ENCODE assay signal across 1 cellular context in genomic region chr2:112645396-112646101, GRCh38.
TF ChIP-seq lines count a peak whose summit lies in the region.

TSS of gene SLC20A1 (plus strand) at chr2:112645939. CDS start at chr2:112646829, 890 bp downstream.

TF ChIP-seq in HepG2, 621 proteins besides CTCF, POLR2A, EP300 and RAD21 (continued from another document and continues in another):
- TF ChIP-seq ZNF503 (CRISPR knock-in tag; IDR thresholded peaks at IDR 0.05): peak; percentile 78; the same call in 1 of the 2 replicates
- TF ChIP-seq HOXA9 (CRISPR knock-in tag; IDR thresholded peaks at IDR 0.05; ENCODE audit: borderline replicate concordance): no peak
- TF ChIP-seq ZNF839 (CRISPR knock-in tag; IDR thresholded peaks at IDR 0.05; ENCODE audit: borderline replicate concordance): no peak
- TF ChIP-seq NRL (CRISPR knock-in tag; IDR thresholded peaks at IDR 0.05; ENCODE audit: borderline replicate concordance): peak; percentile 18; the same call in 1 of the 2 replicates
- TF ChIP-seq ETV5 (CRISPR knock-in tag; IDR thresholded peaks at IDR 0.05; ENCODE audit: borderline replicate concordance): peak; percentile 63; the same call in 1 of the 2 replicates
- TF ChIP-seq MAFF (IDR thresholded peaks at IDR 0.05; ENCODE audit: low read depth, low read length): no peak
- TF ChIP-seq ZNF878 (CRISPR knock-in tag; IDR thresholded peaks at IDR 0.05): peak; percentile 63; the same call in 1 of the 2 replicates
- TF ChIP-seq ZFP36 (IDR thresholded peaks at IDR 0.05; ENCODE audit: borderline replicate concordance, low read depth, low read length, partially characterized antibody): no peak
- peak; percentile 40; the same call in 1 of the 2 replicates for TF ChIP-seq ISL2 (CRISPR knock-in tag; IDR thresholded peaks at IDR 0.05)
- no peak; the same call in 1 of the 2 replicates for TF ChIP-seq ZNF431 (CRISPR knock-in tag; IDR thresholded peaks at IDR 0.05; ENCODE audit: borderline replicate concordance, low read depth)
- no peak; the same call in 1 of the 2 replicates for TF ChIP-seq FOXK2 (IDR thresholded peaks at IDR 0.05)
- no peak for TF ChIP-seq KAT2B (IDR thresholded peaks at IDR 0.05; ENCODE audit: borderline replicate concordance, low read depth, low read length)
- TF ChIP-seq TEAD3 (CRISPR knock-in tag; optimal IDR thresholded peaks at IDR 0.05; ENCODE audit: borderline replicate concordance): no peak
- peak; percentile 88; the same call in 1 of the 2 replicates for TF ChIP-seq TFE3 (CRISPR knock-in tag; IDR thresholded peaks at IDR 0.05)
- TF ChIP-seq HNF4G (IDR thresholded peaks at IDR 0.05; ENCODE audit: borderline replicate concordance, low read depth, low read length): peak; percentile 38; the same call in 1 of the 2 replicates
- TF ChIP-seq HNF4G (CRISPR knock-in tag; IDR thresholded peaks at IDR 0.05; ENCODE audit: borderline replicate concordance, low read depth): 0 out of 2 replicates have a peak, but pooled peaks have one; percentile 49
- TF ChIP-seq SETDB1 (CRISPR knock-in tag; IDR thresholded peaks at IDR 0.05; ENCODE audit: borderline replicate concordance): no peak
- peak; percentile 45; the same call in 1 of the 2 replicates for TF ChIP-seq ZNF746 (CRISPR knock-in tag; IDR thresholded peaks at IDR 0.05)
- TF ChIP-seq KLF16 (CRISPR knock-in tag; IDR thresholded peaks at IDR 0.05): peak in 1 of 2 experiments; percentile 94; a peak in 3 of 4 replicates
- no peak for TF ChIP-seq CEBPB (IDR thresholded peaks at IDR 0.05; ENCODE audit: borderline replicate concordance, low read depth, low read length)
- 0 out of 2 replicates have a peak, but pooled peaks have one; percentile 7 for TF ChIP-seq MIXL1 (CRISPR knock-in tag; IDR thresholded peaks at IDR 0.05)
- peak; percentile 77 for TF ChIP-seq RXRB (CRISPR knock-in tag; IDR thresholded peaks at IDR 0.05; ENCODE audit: borderline replicate concordance)
- no peak for TF ChIP-seq HMG20B (CRISPR knock-in tag; conservative IDR thresholded peaks at IDR 0.05)
- 0 out of 2 replicates have a peak, but pooled peaks have one; percentile 62 for TF ChIP-seq ZFP82 (CRISPR knock-in tag; IDR thresholded peaks at IDR 0.05; ENCODE audit: borderline replicate concordance)
- peak; percentile 90; the same call in 1 of the 2 replicates for TF ChIP-seq CREB3 (CRISPR knock-in tag; IDR thresholded peaks at IDR 0.05)
- TF ChIP-seq KLF9 (CRISPR knock-in tag; IDR thresholded peaks at IDR 0.05; ENCODE audit: low read depth): peak; percentile 66; the same call in 1 of the 2 replicates
- TF ChIP-seq ZFX (CRISPR knock-in tag; IDR thresholded peaks at IDR 0.05; ENCODE audit: low read depth): peak; percentile 65
- TF ChIP-seq ZNF766 (CRISPR knock-in tag; IDR thresholded peaks at IDR 0.05; ENCODE audit: borderline replicate concordance): peak; percentile 87; the same call in 1 of the 2 replicates
- TF ChIP-seq ZNF224 (CRISPR knock-in tag; IDR thresholded peaks at IDR 0.05): 0 out of 2 replicates have a peak, but pooled peaks have one; percentile 36
- TF ChIP-seq NONO (IDR thresholded peaks at IDR 0.05): no peak
- TF ChIP-seq NONO (CRISPR knock-in tag; conservative IDR thresholded peaks at IDR 0.05): peak; percentile 73
- no peak for TF ChIP-seq ZNF883 (CRISPR knock-in tag; IDR thresholded peaks at IDR 0.05; ENCODE audit: not compliant biosample characterization)
- no peak for TF ChIP-seq ATRX (CRISPR knock-in tag; IDR thresholded peaks at IDR 0.05; ENCODE audit: borderline replicate concordance)
- TF ChIP-seq LBX2 (CRISPR knock-in tag; IDR thresholded peaks at IDR 0.05; ENCODE audit: borderline replicate concordance): no peak
- no peak; the same call in 1 of the 2 replicates for TF ChIP-seq ZNF761 (CRISPR knock-in tag; conservative IDR thresholded peaks at IDR 0.05)
- no peak for TF ChIP-seq ZMYM2 (CRISPR knock-in tag; IDR thresholded peaks at IDR 0.05)
- TF ChIP-seq NR1H2 (CRISPR knock-in tag; IDR thresholded peaks at IDR 0.05; ENCODE audit: borderline replicate concordance, low read depth): peak; percentile 88
- TF ChIP-seq CSRNP1 (CRISPR knock-in tag; IDR thresholded peaks at IDR 0.05): peak; percentile 81; the same call in 1 of the 2 replicates
- TF ChIP-seq PATZ1 (CRISPR knock-in tag; IDR thresholded peaks at IDR 0.05): peak; percentile 90
- TF ChIP-seq NKX3-1 (CRISPR knock-in tag; IDR thresholded peaks at IDR 0.05): peak; percentile 53; the same call in 1 of the 2 replicates
- no peak for TF ChIP-seq ZNF616 (CRISPR knock-in tag; IDR thresholded peaks at IDR 0.05; ENCODE audit: low read depth)
- peak; percentile 91 for TF ChIP-seq ZNF501 (CRISPR knock-in tag; IDR thresholded peaks at IDR 0.05)
- peak; percentile 58 for TF ChIP-seq IKZF5 (CRISPR knock-in tag; IDR thresholded peaks at IDR 0.05)
- no peak; the same call in 1 of the 2 replicates for TF ChIP-seq TBP (CRISPR knock-in tag; IDR thresholded peaks at IDR 0.05)
- TF ChIP-seq MLX (CRISPR knock-in tag; IDR thresholded peaks at IDR 0.05): no peak
- TF ChIP-seq TAF1 (CRISPR knock-in tag; IDR thresholded peaks at IDR 0.05): peak; percentile 90
- peak; percentile 93; the same call in 1 of the 2 replicates for TF ChIP-seq BRF2 (CRISPR knock-in tag; IDR thresholded peaks at IDR 0.05)
- TF ChIP-seq REPIN1 (CRISPR knock-in tag; IDR thresholded peaks at IDR 0.05; ENCODE audit: borderline replicate concordance, low read depth): peak; percentile 28; the same call in 1 of the 2 replicates
- TF ChIP-seq ZBTB21 (CRISPR knock-in tag; IDR thresholded peaks at IDR 0.05): no peak; the same call in 1 of the 2 replicates
- TF ChIP-seq KDM1A (CRISPR knock-in tag; IDR thresholded peaks at IDR 0.05): no peak
- no peak for TF ChIP-seq GLI4 (CRISPR knock-in tag; IDR thresholded peaks at IDR 0.05; ENCODE audit: borderline replicate concordance)
- TF ChIP-seq HOXA3 (CRISPR knock-in tag; IDR thresholded peaks at IDR 0.05): peak; percentile 63
- peak; percentile 96 for TF ChIP-seq MAZ (IDR thresholded peaks at IDR 0.05; ENCODE audit: borderline replicate concordance, low read depth, low read length)
- TF ChIP-seq MAZ (CRISPR knock-in tag; IDR thresholded peaks at IDR 0.05; ENCODE audit: low read depth): peak; percentile 96
- TF ChIP-seq TBL1XR1 (IDR thresholded peaks at IDR 0.05; ENCODE audit: borderline replicate concordance, low read length, partially characterized antibody): no peak
- TF ChIP-seq IKZF1 (IDR thresholded peaks at IDR 0.05): no peak
- TF ChIP-seq ZNF790 (CRISPR knock-in tag; IDR thresholded peaks at IDR 0.05; ENCODE audit: borderline replicate concordance): no peak
- TF ChIP-seq ZNF124 (CRISPR knock-in tag; IDR thresholded peaks at IDR 0.05): peak; percentile 67; the same call in 1 of the 2 replicates
- 0 out of 2 replicates have a peak, but pooled peaks have one; percentile 19 for TF ChIP-seq ZNF350 (CRISPR knock-in tag; IDR thresholded peaks at IDR 0.05; ENCODE audit: borderline replicate concordance, low read depth)
- peak; percentile 25; the same call in 1 of the 2 replicates for TF ChIP-seq FOSL1 (CRISPR knock-in tag; IDR thresholded peaks at IDR 0.05; ENCODE audit: borderline replicate concordance)
- TF ChIP-seq RXRA (CRISPR knock-in tag; IDR thresholded peaks at IDR 0.05): peak; percentile 86
- TF ChIP-seq DMAP1 (CRISPR knock-in tag; IDR thresholded peaks at IDR 0.05): peak; percentile 82
- TF ChIP-seq ZNF414 (CRISPR knock-in tag; IDR thresholded peaks at IDR 0.05): no peak
